In the genomic region with DNA sequence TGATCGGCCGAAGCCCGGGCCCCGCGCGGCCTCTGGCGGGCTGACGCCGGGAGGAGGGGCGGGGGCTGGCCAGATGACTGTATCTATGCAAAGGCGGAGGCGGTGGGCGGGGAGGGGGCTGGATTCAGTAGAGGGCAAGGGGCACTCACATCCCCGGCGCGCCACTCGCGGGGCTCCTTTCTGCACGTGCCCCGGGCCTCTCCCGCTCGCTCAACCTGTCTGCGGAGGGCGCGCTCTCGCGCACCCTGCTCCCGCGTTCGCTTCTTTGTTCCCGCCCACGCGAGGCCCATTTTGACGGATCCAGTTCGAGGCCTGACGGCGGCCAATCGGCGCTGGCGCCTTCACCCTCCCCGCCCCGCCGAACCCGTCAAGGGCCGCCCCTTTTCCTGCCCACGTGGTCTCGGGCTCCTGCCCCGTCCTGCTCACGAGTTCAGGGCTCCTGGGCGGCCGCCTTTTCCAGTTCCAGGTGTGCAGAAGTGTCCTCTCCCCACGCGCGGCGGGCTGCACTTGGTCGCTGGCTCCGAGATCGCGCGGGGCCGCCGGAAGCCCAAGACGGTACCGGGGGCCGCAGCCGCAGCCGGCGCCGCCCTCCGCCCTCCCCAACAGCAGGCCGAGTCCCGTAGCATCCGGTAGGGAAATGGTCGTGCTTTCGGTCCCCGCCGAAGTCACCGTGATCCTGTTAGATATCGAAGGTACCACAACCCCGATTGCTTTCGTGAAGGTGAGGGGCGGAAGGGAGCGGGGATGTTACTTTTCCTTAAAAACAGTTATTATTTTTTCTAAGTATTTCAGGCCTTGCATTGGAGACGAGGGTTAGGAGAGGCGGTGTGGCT, we compare ENCODE assay signal across 8 cellular contexts. TPM values are rescaled to one million over a fixed set of nuclear protein-coding genes. Genes with fewer than 3 reads are reported as not detected.
DNase-seq lines count a peak whose midpoint lies in the region; ATAC-seq and TF ChIP-seq lines count a peak whose summit lies in the region.

A gene (plus strand): TSS at position 398 of the 833 bp plus-strand sequence. CDS start 240 bp downstream, at position 638.
A gene (minus strand): TSS at position 270 of the 833 bp plus-strand sequence. CDS start 772 bp downstream, outside the sequence.

- CTCF ChIA-PET in activated CD4-positive, alpha-beta T cell treated with anti-CD3 and anti-CD28 coated beads, Interleukin-2, amount 10 ng/mL, durations not matched to agents 7 days and 5 days (lab: Charles Lee), result interaction anchor here (1.1 to 3.9 kb wide), 16 partner anchors 9 to 1190 kb away, joined by 3 to 39 read pairs (median 6); a partner anchor contains a TSS

- H3K27ac Mint-ChIP-seq in activated CD4-positive, alpha-beta T cell treated with anti-CD3 and anti-CD28 coated beads, Interleukin-2, amount 10 ng/mL, durations not matched to agents 7 days and 5 days, result peak within 1 kb of the TSS; percentile 100

- DNase-seq in NCI-H69 (lab: John Stamatoyannopoulos, UW) (peak; percentile 96), cortex of kidney (lab: John Stamatoyannopoulos, UW) (peak; percentile 56), left lung (peak; percentile 97 to 99)
- DNase-seq in activated CD4-positive, alpha-beta T cell treated with anti-CD3 and anti-CD28 coated beads, Interleukin-2, amount 10 ng/mL, durations not matched to agents 7 days and 5 days, result peak; percentile 97
- DNase-seq in stimulated activated CD4-positive, alpha-beta T cell treated with anti-CD3 and anti-CD28 coated beads, Interleukin-2, amount 100 ng/mL, for 48 hours, result peak; percentile 99

- peak within 1 kb of the TSS; percentile 100 for H3K9ac ChIP-seq in BLaER1

- intact Hi-C loops in left lung (cut with DNase I), result no loop called here

- no peaks in the 10 kb centered on the region for H3K27me3 ChIP-seq in BLaER1
- no peaks in the 10 kb centered on the region for H3K27me3 ChIP-seq in left lung

- H3K4me1 ChIP-seq in BLaER1, result peaks cover 39% of the 10 kb centered on the region
- peaks cover 17 to 54% of the 10 kb centered on the region in 2 donors for H3K4me1 ChIP-seq in left lung

- peaks cover 52% of the 10 kb centered on the region for H3K36me3 Mint-ChIP-seq in activated CD4-positive, alpha-beta T cell treated with anti-CD3 and anti-CD28 coated beads, Interleukin-2, amount 10 ng/mL, durations not matched to agents 7 days and 5 days (ENCODE audit: low read depth)

- no peak for TF ChIP-seq CTCF in left lung (IDR thresholded peaks at IDR 0.05)

- H3K4me2 ChIP-seq in BLaER1, result peak within 1 kb of the TSS; percentile 90

- peak within 1 kb of the TSS; percentile 100 for H3K4me3 Mint-ChIP-seq in activated CD4-positive, alpha-beta T cell treated with anti-CD3 and anti-CD28 coated beads, Interleukin-2, amount 10 ng/mL, durations not matched to agents 7 days and 5 days

- H3K4me3 ChIP-seq in BLaER1, result peak within 1 kb of the TSS; percentile 92
- peak within 1 kb of the TSS; percentile 86 to 97 for H3K4me3 ChIP-seq in left lung

- POLR2A ChIA-PET in activated CD4-positive, alpha-beta T cell treated with anti-CD3 and anti-CD28 coated beads, Interleukin-2, amount 10 ng/mL, durations not matched to agents 7 days and 5 days (lab: Charles Lee), result interaction anchor here (1.0 kb wide), 1 partner anchor 9 kb away, joined by 3 read pairs; no protein-coding TSS in a partner anchor

- H3K36me3 ChIP-seq in BLaER1 (peaks cover 57% of the 10 kb centered on the region), left lung (peaks cover 4 to 21% of the 10 kb centered on the region in 2 donors)

- ATAC-seq in GM19328 (IDR thresholded peaks at IDR 0.05; ENCODE audit: unreplicated experiment) (peak; percentile 71), HG03520 (IDR thresholded peaks at IDR 0.05; ENCODE audit: unreplicated experiment) (peak; percentile 72), left lung (peak; percentile 86)

- H3K9me3 Mint-ChIP-seq in activated CD4-positive, alpha-beta T cell treated with anti-CD3 and anti-CD28 coated beads, Interleukin-2, amount 10 ng/mL, durations not matched to agents 7 days and 5 days, result no peaks in the 10 kb centered on the region

- H3K9me3 ChIP-seq in BLaER1 (no peaks in the 10 kb centered on the region), left lung (no peaks in the 10 kb centered on the region)

- H4K20me1 ChIP-seq in BLaER1, result peaks cover 83% of the 10 kb centered on the region

- peaks cover 59% of the 10 kb centered on the region for H3K4me1 Mint-ChIP-seq in activated CD4-positive, alpha-beta T cell treated with anti-CD3 and anti-CD28 coated beads, Interleukin-2, amount 10 ng/mL, durations not matched to agents 7 days and 5 days

- H3K27ac ChIP-seq in BLaER1 (peak within 1 kb of the TSS; percentile 100), left lung (peak within 1 kb of the TSS; percentile 99)

- no peaks in the 10 kb centered on the region for H3K27me3 Mint-ChIP-seq in activated CD4-positive, alpha-beta T cell treated with anti-CD3 and anti-CD28 coated beads, Interleukin-2, amount 10 ng/mL, durations not matched to agents 7 days and 5 days

RNA-seq across cellular contexts. Expression of the first gene that starts in this region (rescaled TPM):
- 10 to 100 TPM; 32.7 to 34.6 TPM for total RNA-seq in activated CD4-positive, alpha-beta T cell treated with anti-CD3 and anti-CD28 coated beads, Interleukin-2, amount 10 ng/mL, durations not matched to agents 7 days and 5 days
- 10 to 100 TPM; 26.1 to 34.0 TPM for total RNA-seq in left lung

RNA-seq across cellular contexts. Expression of the second gene that starts in this region (rescaled TPM):
- total RNA-seq in activated CD4-positive, alpha-beta T cell treated with anti-CD3 and anti-CD28 coated beads, Interleukin-2, amount 10 ng/mL, durations not matched to agents 7 days and 5 days, result 100 to 1,000 TPM; 311 to 320 TPM
- total RNA-seq in left lung, result 100 to 1,000 TPM; 139 to 218 TPM

Comparison
In these comparisons a context has a peak if more than half of its experiments do, and no peak if none do; other contexts are left out.
1. Peak in every context shown above with its lines: DNase-seq, ATAC-seq, H3K4me3 ChIP-seq and H3K27ac ChIP-seq.